Comparison of ENCODE assay signal across 1 cellular context in genomic region chr5:122653087-122654017, GRCh38.
TF ChIP-seq lines count a peak whose summit lies in the region.

No MANE protein-coding gene starts in this region.

TF ChIP-seq in HEK293, 187 proteins besides CTCF, POLR2A, EP300 and RAD21 (continued from another document and continues in another):
- TF ChIP-seq TSHZ1 (tag by site-specific recombination; IDR thresholded peaks at IDR 0.05; ENCODE audit: borderline replicate concordance) (no peak), ZNF280C (tag by site-specific recombination; IDR thresholded peaks at IDR 0.05) (no peak), KLF17 (tag by site-specific recombination; IDR thresholded peaks at IDR 0.05) (no peak), ZNF146 (tag by site-specific recombination; IDR thresholded peaks at IDR 0.05) (no peak), ZNF777 (tag by site-specific recombination; IDR thresholded peaks at IDR 0.05; ENCODE audit: borderline replicate concordance) (no peak), GLIS2 (tag by site-specific recombination; IDR thresholded peaks at IDR 0.05) (no peak), ZSCAN18 (tag by site-specific recombination; IDR thresholded peaks at IDR 0.05) (no peak), HIC1 (tag by site-specific recombination; IDR thresholded peaks at IDR 0.05) (no peak), MZF1 (tag by site-specific recombination; IDR thresholded peaks at IDR 0.05; ENCODE audit: borderline replicate concordance) (peak; percentile 22; the same call in 1 of the 2 replicates), ZNF600 (tag by site-specific recombination; IDR thresholded peaks at IDR 0.05) (no peak), ZNF776 (tag by site-specific recombination; IDR thresholded peaks at IDR 0.05; ENCODE audit: borderline replicate concordance) (no peak), ZBTB44 (tag by site-specific recombination; IDR thresholded peaks at IDR 0.05) (peak; percentile 62), ZNF830 (tag by site-specific recombination; IDR thresholded peaks at IDR 0.05; ENCODE audit: low read depth) (no peak), PRDM10 (tag by site-specific recombination; IDR thresholded peaks at IDR 0.05) (peak; percentile 71), YY1 (tag by site-specific recombination; IDR thresholded peaks at IDR 0.05) (no peak), ZNF366 (tag by site-specific recombination; conservative IDR thresholded peaks at IDR 0.05) (no peak), ZFHX2 (tag by site-specific recombination; conservative IDR thresholded peaks at IDR 0.05) (no peak), ZNF548 (tag by site-specific recombination; IDR thresholded peaks at IDR 0.05) (no peak), ZNF843 (tag by site-specific recombination; IDR thresholded peaks at IDR 0.05) (no peak; the same call in 1 of the 2 replicates), ZNF324 (tag by site-specific recombination; IDR thresholded peaks at IDR 0.05) (no peak), HOXC10 (CRISPR knock-in tag; IDR thresholded peaks at IDR 0.05) (no peak), INSM2 (tag by site-specific recombination; IDR thresholded peaks at IDR 0.05) (no peak), ZNF398 (tag by site-specific recombination; IDR thresholded peaks at IDR 0.05) (no peak), KLF16 (tag by site-specific recombination; IDR thresholded peaks at IDR 0.05) (0 out of 2 replicates have a peak, but pooled peaks have one; percentile 18), ZNF488 (tag by site-specific recombination; IDR thresholded peaks at IDR 0.05) (no peak), ZNF580 (tag by site-specific recombination; IDR thresholded peaks at IDR 0.05) (peak; percentile 54; the same call in 1 of the 2 replicates), ZNF664 (tag by site-specific recombination; IDR thresholded peaks at IDR 0.05) (peak; percentile 73), SP7 (tag by site-specific recombination; IDR thresholded peaks at IDR 0.05) (no peak), ZNF426 (tag by site-specific recombination; IDR thresholded peaks at IDR 0.05) (no peak), ZNF223 (tag by site-specific recombination; IDR thresholded peaks at IDR 0.05) (peak; percentile 97), ZNF157 (tag by site-specific recombination; IDR thresholded peaks at IDR 0.05) (no peak), ZNF266 (tag by site-specific recombination; IDR thresholded peaks at IDR 0.05; ENCODE audit: low read depth) (no peak), ZNF239 (tag by site-specific recombination; IDR thresholded peaks at IDR 0.05) (no peak), ZSCAN23 (tag by site-specific recombination; IDR thresholded peaks at IDR 0.05) (peak; percentile 93), ZNF785 (tag by site-specific recombination; IDR thresholded peaks at IDR 0.05) (no peak), ZNF423 (tag by site-specific recombination; IDR thresholded peaks at IDR 0.05) (no peak)
